ENCODE assay signal across 12 cellular contexts in genomic region chr5:150639317-150639738, GRCh38. TPM values are rescaled to one million over a fixed set of nuclear protein-coding genes. Genes with fewer than 3 reads are reported as not detected.
A peak's percentile ranks its signal among the peaks of the same experiment; 100 is the strongest.
DNase-seq lines count a peak whose midpoint lies in the region; ATAC-seq, FAIRE-seq and TF ChIP-seq lines count a peak whose summit lies in the region.
"Had no signal": no experiment of that assay in that cellular context is flagged by ENCODE, and none has a peak within 500 bp of the region (broad histone marks: within the 10 kb centered on the region; RNA-seq: fewer than 3 reads in every experiment).

No MANE protein-coding gene starts in this region.

- H3K36me3 Mint-ChIP-seq in WTC11 = no peaks in the 10 kb centered on the region

- peak overlapping the region in 9 of 10 donors; percentile 93 to 100 (median 97) for H3K27ac ChIP-seq in heart right ventricle
- H3K27ac ChIP-seq in esophagus squamous epithelium = peak overlapping the region; percentile 22 to 96 (median 85)
- peak overlapping the region; percentile 7 to 90 (median 77) for H3K27ac ChIP-seq in pancreas
- H3K27ac ChIP-seq in uterus = peak overlapping the region; percentile 94

- no peaks in the 10 kb centered on the region for H3K27me3 ChIP-seq in heart right ventricle
- no peaks in the 10 kb centered on the region for H3K27me3 ChIP-seq in esophagus squamous epithelium
- H3K27me3 ChIP-seq in pancreas = no peaks in the 10 kb centered on the region
- no peaks in the 10 kb centered on the region for H3K27me3 ChIP-seq in uterus

- FAIRE-seq in pancreas (lab: Jason Lieb, UNC) = no peak
- FAIRE-seq: endometrium had no signal

- H3K9me3 Mint-ChIP-seq in WTC11 = no peaks in the 10 kb centered on the region

- WGBS in heart right ventricle, 2 donors = 65 to 66% methylated on average over 4 of the region's 4 CpGs
- WGBS in esophagus squamous epithelium, 2 donors = 53 to 80% methylated on average over 1 to 4 of the region's 4 CpGs
- WGBS in pancreas, 2 donors = 56 to 62% methylated on average over 4 of the region's 4 CpGs

- H3K4me3 ChIP-seq in heart right ventricle (no peak overlapping the region), esophagus squamous epithelium (no peak overlapping the region), pancreas (no peak overlapping the region), uterus (no peak overlapping the region)

- no peak for TF ChIP-seq POLR2A in esophagus squamous epithelium (IDR thresholded peaks at IDR 0.05)
- no peak for TF ChIP-seq POLR2A in uterus (IDR thresholded peaks at IDR 0.05)

- H3K36me3 ChIP-seq in heart right ventricle (peaks cover 0 to 25% (median 4%) of the 10 kb centered on the region in 9 donors), esophagus squamous epithelium (no peaks in the 10 kb centered on the region), pancreas (no peaks in the 10 kb centered on the region), uterus (no peaks in the 10 kb centered on the region)

- no peak overlapping the region for H3K4me3 Mint-ChIP-seq in WTC11

- peaks cover 43 to 97% (median 90%) of the 10 kb centered on the region in 9 donors for H3K4me1 ChIP-seq in heart right ventricle
- H3K4me1 ChIP-seq in esophagus squamous epithelium = peaks cover 54 to 97% (median 94%) of the 10 kb centered on the region in 3 donors
- peaks cover 23 to 74% (median 30%) of the 10 kb centered on the region in 3 donors for H3K4me1 ChIP-seq in pancreas
- H3K4me1 ChIP-seq in uterus = peaks cover 39 to 41% of the 10 kb centered on the region in 2 donors

- intact Hi-C loops in heart right ventricle (cut with DNase I) (no loop called here), cardiac septum (cut with DNase I) (no loop called here), esophagus squamous epithelium (cut with DNase I) (no loop called here), pancreas (cut with DNase I) (no loop called here), uterus (cut with DNase I; ENCODE audit: low total_unique reads) (no loop called here)

- H3K27ac Mint-ChIP-seq in WTC11 = no peak overlapping the region

- no peaks in the 10 kb centered on the region for H3K27me3 Mint-ChIP-seq in WTC11 (ENCODE audit: low read depth)

- H3K4me1 Mint-ChIP-seq in WTC11 = peaks cover 33% of the 10 kb centered on the region

- TF ChIP-seq CTCF in heart right ventricle (IDR thresholded peaks at IDR 0.05) (no peak), esophagus squamous epithelium (IDR thresholded peaks at IDR 0.05) (no peak), pancreas (IDR thresholded peaks at IDR 0.05) (no peak), uterus (IDR thresholded peaks at IDR 0.05) (no peak), WTC11 (IDR thresholded peaks at IDR 0.05) (no peak)

- ATAC-seq in heart right ventricle = no peak
- ATAC-seq in pancreas = no peak
- no peak for ATAC-seq in WTC11

- DNase-seq in heart right ventricle (no peak), cardiac septum (ENCODE audit: low spot score) (no peak), esophagus squamous epithelium (lab: John Stamatoyannopoulos, UW) (no peak), pancreas (peak in 1 of 6 donors; percentile 30), uterus (no peak), AG20443 (ENCODE audit: low spot score) (no peak), DMS 273 (lab: John Stamatoyannopoulos, UW; ENCODE audit: unreplicated experiment) (no peak), WTC11 (ENCODE audit: low spot score) (no peak)
- DNase-seq: DMS53, NCI-H2081 treated with DMSO at 0.1 percent for 48 hours, T-helper 2 cell had no signal

- no peaks in the 10 kb centered on the region for H3K9me3 ChIP-seq in heart right ventricle
- H3K9me3 ChIP-seq in esophagus squamous epithelium = no peaks in the 10 kb centered on the region
- H3K9me3 ChIP-seq in pancreas = no peaks in the 10 kb centered on the region
- no peaks in the 10 kb centered on the region for H3K9me3 ChIP-seq in uterus

- POLR2A ChIA-PET in WTC11 (lab: Charles Lee) = no interaction called here

- CTCF ChIA-PET in WTC11 (lab: Charles Lee) = interaction anchor here (1.0 to 1.8 kb wide), 4 partner anchors 14 to 180 kb away, joined by 3 to 5 read pairs (median 4); no protein-coding TSS in a partner anchor

TF ChIP-seq in WTC11, 78 proteins besides CTCF, POLR2A, EP300 and RAD21:
- TF ChIP-seq ZNF281 (CRISPR knock-in tag; IDR thresholded peaks at IDR 0.05) (no peak), ZBTB21 (CRISPR knock-in tag; IDR thresholded peaks at IDR 0.05; ENCODE audit: borderline replicate concordance) (no peak), USF2 (CRISPR knock-in tag; IDR thresholded peaks at IDR 0.05) (no peak), ESRRA (CRISPR knock-in tag; IDR thresholded peaks at IDR 0.05; ENCODE audit: borderline replicate concordance) (no peak), GTF2I (CRISPR knock-in tag; conservative IDR thresholded peaks at IDR 0.05) (no peak), STAT6 (CRISPR knock-in tag; conservative IDR thresholded peaks at IDR 0.05; ENCODE audit: low read depth) (no peak), ELF4 (CRISPR knock-in tag; IDR thresholded peaks at IDR 0.05; ENCODE audit: low read depth) (no peak), FOXK1 (CRISPR knock-in tag; IDR thresholded peaks at IDR 0.05) (no peak), ZNF219 (CRISPR knock-in tag; IDR thresholded peaks at IDR 0.05; ENCODE audit: borderline replicate concordance) (no peak)

RNA-seq across cellular contexts. Expression of gene SYNPO, which starts 1.1 kb away (rescaled TPM):
- total RNA-seq in heart right ventricle (100 to 1,000 TPM; 589 to 777 (median 703) TPM), cardiac septum (829 TPM), esophagus squamous epithelium (1 to 10 TPM; 2.5 to 8.8 (median 5.6) TPM), pancreas (10 to 100 TPM; 23.3 to 68.3 (median 28.4) TPM), uterus (100 to 1,000 TPM in 1 of 4 donors, 10 to 100 TPM in 1, 1 to 10 TPM in 2; 3.6 to 146 (median 10.6) TPM), WTC11 (2021) (2.1 to 2.7 TPM (median 2.6 TPM) in 3 replicates)
- polyA plus RNA-seq in heart right ventricle (100 to 1,000 TPM; 129 to 344 TPM), pancreas (10 to 100 TPM; 28.8 TPM)

RNA-seq across cellular contexts. Expression of gene MYOZ3, which starts 21.7 kb away (rescaled TPM):
- total RNA-seq in heart right ventricle (10 to 100 TPM in 2 of 10 donors, 1 to 10 TPM in 8; 4.5 to 12.2 (median 6.0) TPM), cardiac septum (10.0 TPM), esophagus squamous epithelium (under 1 TPM in 1 of 4 donors, not detected in 3; under 0.01 TPM), pancreas (under 1 TPM in 5 of 6 donors, not detected in 1; 0.05 to 0.50 (median 0.31) TPM), uterus (10 to 100 TPM in 1 of 4 donors, 1 to 10 TPM in 2, not detected in 1; 3.2 to 69.1 (median 3.4) TPM), WTC11 (2021) (11.6 to 14.5 TPM (median 13.7 TPM) in 3 replicates)
- polyA plus RNA-seq in heart right ventricle (1 to 10 TPM in 1 of 2 donors, under 1 TPM in 1; 0.91 to 4.1 TPM), pancreas (under 1 TPM; 0.23 to 0.28 TPM)
